Comparison of ENCODE assay signal across 1 cellular context in the genomic region with DNA sequence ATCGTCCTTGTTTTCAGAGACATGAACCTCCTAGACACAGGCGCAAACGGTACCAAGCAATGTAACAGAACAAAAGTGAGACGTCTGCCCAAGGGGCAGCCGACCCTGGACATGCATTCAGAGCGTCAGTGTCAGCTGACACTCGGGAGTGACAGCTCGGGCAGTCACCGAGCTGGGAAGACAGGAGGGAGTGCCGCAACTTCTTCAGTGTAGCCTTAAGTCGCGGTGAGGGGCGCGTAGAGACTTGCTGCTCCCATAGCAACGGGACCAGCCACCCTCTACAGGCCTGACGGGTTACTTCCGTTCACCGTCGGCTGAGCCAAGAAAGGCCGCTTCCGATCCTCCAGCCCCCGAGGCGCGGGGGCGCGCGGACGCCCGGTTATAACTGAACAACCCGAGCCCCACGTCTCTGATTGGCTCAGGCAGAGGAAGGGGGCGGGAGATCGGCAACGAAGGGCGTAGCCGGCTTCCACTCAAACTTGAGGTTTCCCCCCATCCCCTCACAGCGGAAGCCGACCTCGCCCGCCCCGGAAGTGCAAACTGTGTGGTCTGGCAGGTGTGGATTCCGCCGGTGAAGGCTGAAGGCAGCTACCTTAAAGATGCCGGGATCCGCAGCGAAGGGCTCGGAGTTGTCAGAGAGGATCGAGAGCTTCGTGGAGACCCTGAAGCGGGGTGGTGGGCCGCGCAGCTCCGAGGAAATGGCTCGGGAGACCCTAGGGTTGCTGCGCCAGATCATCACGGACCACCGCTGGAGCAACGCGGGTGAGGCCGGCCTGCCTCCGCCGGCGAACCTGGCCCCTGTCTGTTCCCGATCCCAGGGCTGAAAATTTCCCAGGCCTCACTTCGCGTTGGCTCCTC.
A peak's percentile ranks its signal among the peaks of the same experiment; 100 is the strongest.
TF ChIP-seq lines count a peak whose summit lies in the region.

A gene (plus strand): TSS at position 530 of the 858 bp plus-strand sequence. CDS start 70 bp downstream, at position 600.

TF ChIP-seq in K562, 482 proteins besides CTCF, POLR2A, EP300 and RAD21 (continued from another document and continues in another):
- no peak for TF ChIP-seq SIX5 (IDR thresholded peaks at IDR 0.05; ENCODE audit: borderline replicate concordance in 1 of 2, insufficient read depth in 1 of 2, low read depth in 1 of 2, low read length in 2 of 2)
- no peak for TF ChIP-seq RFX7 (CRISPR knock-in tag; IDR thresholded peaks at IDR 0.05)
- no peak for TF ChIP-seq ZNF589 (CRISPR knock-in tag; IDR thresholded peaks at IDR 0.05; ENCODE audit: low read depth)
- no peak for TF ChIP-seq ZNF41 (CRISPR knock-in tag; conservative IDR thresholded peaks at IDR 0.05)
- TF ChIP-seq SMC3 (conservative IDR thresholded peaks at IDR 0.05; ENCODE audit: insufficient read depth, low read depth, low read length), result no peak
- TF ChIP-seq, protein P1, sequence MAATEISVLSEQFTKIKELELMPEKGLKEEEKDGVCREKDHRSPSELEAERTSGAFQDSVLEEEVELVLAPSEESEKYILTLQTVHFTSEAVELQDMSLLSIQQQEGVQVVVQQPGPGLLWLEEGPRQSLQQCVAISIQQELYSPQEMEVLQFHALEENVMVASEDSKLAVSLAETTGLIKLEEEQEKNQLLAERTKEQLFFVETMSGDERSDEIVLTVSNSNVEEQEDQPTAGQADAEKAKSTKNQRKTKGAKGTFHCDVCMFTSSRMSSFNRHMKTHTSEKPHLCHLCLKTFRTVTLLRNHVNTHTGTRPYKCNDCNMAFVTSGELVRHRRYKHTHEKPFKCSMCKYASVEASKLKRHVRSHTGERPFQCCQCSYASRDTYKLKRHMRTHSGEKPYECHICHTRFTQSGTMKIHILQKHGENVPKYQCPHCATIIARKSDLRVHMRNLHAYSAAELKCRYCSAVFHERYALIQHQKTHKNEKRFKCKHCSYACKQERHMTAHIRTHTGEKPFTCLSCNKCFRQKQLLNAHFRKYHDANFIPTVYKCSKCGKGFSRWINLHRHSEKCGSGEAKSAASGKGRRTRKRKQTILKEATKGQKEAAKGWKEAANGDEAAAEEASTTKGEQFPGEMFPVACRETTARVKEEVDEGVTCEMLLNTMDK (IDR thresholded peaks at IDR 0.05; ENCODE audit: borderline replicate concordance, insufficient read depth, low read depth, low read length, poor library complexity, severe bottlenecking), result no peak
- TF ChIP-seq, protein P2, sequence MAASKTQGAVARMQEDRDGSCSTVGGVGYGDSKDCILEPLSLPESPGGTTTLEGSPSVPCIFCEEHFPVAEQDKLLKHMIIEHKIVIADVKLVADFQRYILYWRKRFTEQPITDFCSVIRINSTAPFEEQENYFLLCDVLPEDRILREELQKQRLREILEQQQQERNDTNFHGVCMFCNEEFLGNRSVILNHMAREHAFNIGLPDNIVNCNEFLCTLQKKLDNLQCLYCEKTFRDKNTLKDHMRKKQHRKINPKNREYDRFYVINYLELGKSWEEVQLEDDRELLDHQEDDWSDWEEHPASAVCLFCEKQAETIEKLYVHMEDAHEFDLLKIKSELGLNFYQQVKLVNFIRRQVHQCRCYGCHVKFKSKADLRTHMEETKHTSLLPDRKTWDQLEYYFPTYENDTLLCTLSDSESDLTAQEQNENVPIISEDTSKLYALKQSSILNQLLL (CRISPR knock-in tag; IDR thresholded peaks at IDR 0.05; ENCODE audit: borderline replicate concordance), result no peak
- TF ChIP-seq CBFA2T3 (IDR thresholded peaks at IDR 0.05), result no peak
- no peak for TF ChIP-seq CCAR2 (IDR thresholded peaks at IDR 0.05; ENCODE audit: low read depth, low read length)
- TF ChIP-seq ZNF785 (CRISPR knock-in tag; IDR thresholded peaks at IDR 0.05), result no peak
- no peak; the same call in none of the 2 replicates for TF ChIP-seq CREM (IDR thresholded peaks at IDR 0.05; ENCODE audit: low read depth)
- TF ChIP-seq, protein P3, sequence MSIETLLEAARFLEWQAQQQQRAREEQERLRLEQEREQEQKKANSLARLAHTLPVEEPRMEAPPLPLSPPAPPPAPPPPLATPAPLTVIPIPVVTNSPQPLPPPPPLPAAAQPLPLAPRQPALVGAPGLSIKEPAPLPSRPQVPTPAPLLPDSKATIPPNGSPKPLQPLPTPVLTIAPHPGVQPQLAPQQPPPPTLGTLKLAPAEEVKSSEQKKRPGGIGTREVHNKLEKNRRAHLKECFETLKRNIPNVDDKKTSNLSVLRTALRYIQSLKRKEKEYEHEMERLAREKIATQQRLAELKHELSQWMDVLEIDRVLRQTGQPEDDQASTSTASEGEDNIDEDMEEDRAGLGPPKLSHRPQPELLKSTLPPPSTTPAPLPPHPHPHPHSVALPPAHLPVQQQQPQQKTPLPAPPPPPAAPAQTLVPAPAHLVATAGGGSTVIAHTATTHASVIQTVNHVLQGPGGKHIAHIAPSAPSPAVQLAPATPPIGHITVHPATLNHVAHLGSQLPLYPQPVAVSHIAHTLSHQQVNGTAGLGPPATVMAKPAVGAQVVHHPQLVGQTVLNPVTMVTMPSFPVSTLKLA (conservative IDR thresholded peaks at IDR 0.05), result peak; percentile 51 to 76; a peak in 3 of 4 replicates
- no peak for TF ChIP-seq NR2F6 (CRISPR knock-in tag; IDR thresholded peaks at IDR 0.05)
- no peak for TF ChIP-seq ADNP (tag; IDR thresholded peaks at IDR 0.05)
- TF ChIP-seq ESRRB (CRISPR knock-in tag; IDR thresholded peaks at IDR 0.05; ENCODE audit: borderline replicate concordance), result no peak
- no peak for TF ChIP-seq RBM39 (optimal IDR thresholded peaks at IDR 0.05; ENCODE audit: low read depth, low read length)
- no peak for TF ChIP-seq KLF6 (CRISPR knock-in tag; IDR thresholded peaks at IDR 0.05; ENCODE audit: borderline replicate concordance)
- TF ChIP-seq, protein P4, sequence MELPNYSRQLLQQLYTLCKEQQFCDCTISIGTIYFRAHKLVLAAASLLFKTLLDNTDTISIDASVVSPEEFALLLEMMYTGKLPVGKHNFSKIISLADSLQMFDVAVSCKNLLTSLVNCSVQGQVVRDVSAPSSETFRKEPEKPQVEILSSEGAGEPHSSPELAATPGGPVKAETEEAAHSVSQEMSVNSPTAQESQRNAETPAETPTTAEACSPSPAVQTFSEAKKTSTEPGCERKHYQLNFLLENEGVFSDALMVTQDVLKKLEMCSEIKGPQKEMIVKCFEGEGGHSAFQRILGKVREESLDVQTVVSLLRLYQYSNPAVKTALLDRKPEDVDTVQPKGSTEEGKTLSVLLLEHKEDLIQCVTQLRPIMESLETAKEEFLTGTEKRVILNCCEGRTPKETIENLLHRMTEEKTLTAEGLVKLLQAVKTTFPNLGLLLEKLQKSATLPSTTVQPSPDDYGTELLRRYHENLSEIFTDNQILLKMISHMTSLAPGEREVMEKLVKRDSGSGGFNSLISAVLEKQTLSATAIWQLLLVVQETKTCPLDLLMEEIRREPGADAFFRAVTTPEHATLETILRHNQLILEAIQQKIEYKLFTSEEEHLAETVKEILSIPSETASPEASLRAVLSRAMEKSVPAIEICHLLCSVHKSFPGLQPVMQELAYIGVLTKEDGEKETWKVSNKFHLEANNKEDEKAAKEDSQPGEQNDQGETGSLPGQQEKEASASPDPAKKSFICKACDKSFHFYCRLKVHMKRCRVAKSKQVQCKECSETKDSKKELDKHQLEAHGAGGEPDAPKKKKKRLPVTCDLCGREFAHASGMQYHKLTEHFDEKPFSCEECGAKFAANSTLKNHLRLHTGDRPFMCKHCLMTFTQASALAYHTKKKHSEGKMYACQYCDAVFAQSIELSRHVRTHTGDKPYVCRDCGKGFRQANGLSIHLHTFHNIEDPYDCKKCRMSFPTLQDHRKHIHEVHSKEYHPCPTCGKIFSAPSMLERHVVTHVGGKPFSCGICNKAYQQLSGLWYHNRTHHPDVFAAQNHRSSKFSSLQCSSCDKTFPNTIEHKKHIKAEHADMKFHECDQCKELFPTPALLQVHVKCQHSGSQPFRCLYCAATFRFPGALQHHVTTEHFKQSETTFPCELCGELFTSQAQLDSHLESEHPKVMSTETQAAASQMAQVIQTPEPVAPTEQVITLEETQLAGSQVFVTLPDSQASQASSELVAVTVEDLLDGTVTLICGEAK (IDR thresholded peaks at IDR 0.05), result peak; percentile 97
- TF ChIP-seq, protein P4 (CRISPR knock-in tag; IDR thresholded peaks at IDR 0.05), result no peak
- no peak for TF ChIP-seq FOXA1 (IDR thresholded peaks at IDR 0.05; ENCODE audit: borderline replicate concordance)
- TF ChIP-seq TEAD4 (IDR thresholded peaks at IDR 0.05; ENCODE audit: low read length), result no peak
- no peak for TF ChIP-seq TEAD4 (CRISPR knock-in tag; IDR thresholded peaks at IDR 0.05; ENCODE audit: borderline replicate concordance)
- no peak for TF ChIP-seq FOXK2 (conservative IDR thresholded peaks at IDR 0.05 in 1 of 2, IDR thresholded peaks at IDR 0.05 in 1 of 2; ENCODE audit: low read depth in 2 of 2)
- no peak for TF ChIP-seq TARDBP (IDR thresholded peaks at IDR 0.05)
- TF ChIP-seq DMBX1 (CRISPR knock-in tag; IDR thresholded peaks at IDR 0.05; ENCODE audit: borderline replicate concordance), result no peak
- peak; percentile 63 for TF ChIP-seq MBD2 (IDR thresholded peaks at IDR 0.05; ENCODE audit: borderline replicate concordance, low read depth)
- TF ChIP-seq CCNT2 (IDR thresholded peaks at IDR 0.05; ENCODE audit: borderline replicate concordance, extremely low read depth, insufficient read length, low read depth, low read length), result no peak
- TF ChIP-seq, protein P5, sequence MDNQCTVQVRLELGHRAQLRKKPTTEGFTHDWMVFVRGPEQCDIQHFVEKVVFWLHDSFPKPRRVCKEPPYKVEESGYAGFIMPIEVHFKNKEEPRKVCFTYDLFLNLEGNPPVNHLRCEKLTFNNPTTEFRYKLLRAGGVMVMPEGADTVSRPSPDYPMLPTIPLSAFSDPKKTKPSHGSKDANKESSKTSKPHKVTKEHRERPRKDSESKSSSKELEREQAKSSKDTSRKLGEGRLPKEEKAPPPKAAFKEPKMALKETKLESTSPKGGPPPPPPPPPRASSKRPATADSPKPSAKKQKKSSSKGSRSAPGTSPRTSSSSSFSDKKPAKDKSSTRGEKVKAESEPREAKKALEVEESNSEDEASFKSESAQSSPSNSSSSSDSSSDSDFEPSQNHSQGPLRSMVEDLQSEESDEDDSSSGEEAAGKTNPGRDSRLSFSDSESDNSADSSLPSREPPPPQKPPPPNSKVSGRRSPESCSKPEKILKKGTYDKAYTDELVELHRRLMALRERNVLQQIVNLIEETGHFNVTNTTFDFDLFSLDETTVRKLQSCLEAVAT (IDR thresholded peaks at IDR 0.05), result no peak
- TF ChIP-seq, protein P6, sequence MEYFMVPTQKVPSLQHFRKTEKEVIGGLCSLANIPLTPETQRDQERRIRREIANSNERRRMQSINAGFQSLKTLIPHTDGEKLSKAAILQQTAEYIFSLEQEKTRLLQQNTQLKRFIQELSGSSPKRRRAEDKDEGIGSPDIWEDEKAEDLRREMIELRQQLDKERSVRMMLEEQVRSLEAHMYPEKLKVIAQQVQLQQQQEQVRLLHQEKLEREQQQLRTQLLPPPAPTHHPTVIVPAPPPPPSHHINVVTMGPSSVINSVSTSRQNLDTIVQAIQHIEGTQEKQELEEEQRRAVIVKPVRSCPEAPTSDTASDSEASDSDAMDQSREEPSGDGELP (CRISPR knock-in tag; IDR thresholded peaks at IDR 0.05; ENCODE audit: borderline replicate concordance), result peak; percentile 88
